ENCODE assay signal across 8 cellular contexts in the genomic region with DNA sequence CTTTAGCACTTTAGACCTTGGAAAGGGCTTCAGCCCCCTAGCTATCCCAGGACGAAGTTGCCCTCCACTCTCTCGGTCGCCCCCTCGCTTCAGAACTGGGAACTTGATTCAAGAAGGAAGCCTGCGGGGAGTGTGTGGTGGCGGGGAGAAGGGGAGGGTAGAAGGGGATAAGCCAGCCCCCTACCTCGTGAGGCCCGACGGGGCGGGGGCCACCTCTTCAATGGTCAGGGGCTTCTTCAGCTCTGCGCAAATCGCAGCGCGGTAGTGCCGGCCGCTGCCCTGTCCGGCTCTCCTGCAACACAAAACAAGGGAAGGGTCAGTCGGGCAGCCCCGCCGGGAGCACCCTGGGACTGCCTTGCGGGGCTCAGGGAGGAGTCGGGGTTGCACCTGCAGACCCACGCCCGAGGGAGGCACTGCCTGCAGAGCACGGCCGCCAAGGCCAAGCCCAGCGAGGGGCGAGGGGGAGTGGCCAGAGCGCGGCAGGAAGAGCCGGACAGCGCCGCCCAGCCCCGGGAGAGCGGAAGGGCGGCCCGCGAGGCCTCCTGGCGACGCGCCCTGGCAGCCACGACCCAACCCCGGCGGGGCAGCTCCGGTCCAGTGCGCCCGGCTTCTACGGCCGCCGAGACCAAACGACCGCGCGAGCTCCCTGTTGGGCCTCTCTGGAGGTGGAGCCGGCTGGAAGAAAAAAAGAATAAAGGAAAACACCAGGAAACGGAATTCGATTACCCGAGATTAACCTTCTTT. TPM values are rescaled to one million over a fixed set of nuclear protein-coding genes. Genes with fewer than 3 reads are reported as not detected.
A peak's percentile ranks its signal among the peaks of the same experiment; 100 is the strongest.
DNase-seq lines count a peak whose midpoint lies in the region; ATAC-seq, FAIRE-seq and TF ChIP-seq lines count a peak whose summit lies in the region.

No MANE protein-coding gene starts in this region.

- no peak for FAIRE-seq in K562 (lab: Jason Lieb, UNC)

- intact Hi-C loops in K562 (cut with micrococcal nuclease) = no loop called here
- intact Hi-C loops in prostate gland (cut with DNase I) = loop anchor here (5.0 kb wide), 1 partner anchor 55 kb away; the partner anchor contains the start of gene RASAL2

- peak overlapping the region; percentile 51 for H3K4me2 ChIP-seq in K562 (ENCODE audit: insufficient read depth, low read length)

- no peaks in the 10 kb centered on the region for H3K79me2 ChIP-seq in K562 (ENCODE audit: control insufficient read depth, insufficient read depth, low read length)

- no peak for TF ChIP-seq EP300 in K562 (IDR thresholded peaks at IDR 0.05; ENCODE audit: low read length)

- DNase-seq in AG20443 (ENCODE audit: low spot score) = peak; percentile 98
- DNase-seq in K562 (ENCODE audit: extremely low read depth in 1 of 4, low spot score in 3 of 4) = peak; percentile 57 to 67 (median 60)
- DNase-seq in hypothalamus (lab: John Stamatoyannopoulos, UW) = peak in 47 of 51 donors; percentile 23 to 85 (median 61)
- peak; percentile 48 for DNase-seq in prostate gland (ENCODE audit: low spot score)

- no peaks in the 10 kb centered on the region for H4K20me1 ChIP-seq in K562 (replicated peaks; ENCODE audit: control insufficient read depth, insufficient read depth, low read length)

- BruUV-seq in K562 (replicated peaks; lab: Mats Ljungman, UMichigan) = no TSS peak

- no peaks in the 10 kb centered on the region for H3K27me3 ChIP-seq in HUES64 (ENCODE audit: insufficient read depth, low read length)
- peaks cover 0 to 6% of the 10 kb centered on the region in 2 experiments; a peak in 1 of 5 replicates for H3K27me3 ChIP-seq in K562 (ENCODE audit: control insufficient read depth in 2 of 2, insufficient read depth in 2 of 2, low read length in 2 of 2)
- H3K27me3 ChIP-seq in prostate gland (replicated peaks; ENCODE audit: insufficient read depth) = no peaks in the 10 kb centered on the region

- H3K9me3 ChIP-seq in HUES64 (ENCODE audit: insufficient read depth, low read depth, low read length) (no peaks in the 10 kb centered on the region), K562 (replicated peaks; ENCODE audit: control insufficient read depth, insufficient read depth, low read depth, low read length) (no peaks in the 10 kb centered on the region), prostate gland (no peaks in the 10 kb centered on the region)

- H3K27ac ChIP-seq in HUES64 (ENCODE audit: low read depth, low read length) (no peak overlapping the region), K562 (ENCODE audit: extremely low read depth, low read depth, low read length) (no peak overlapping the region), prostate gland (peak overlapping the region; percentile 7 to 61)

- in situ Hi-C loops in K562 (cut with MboI) = no loop called here

- no peak for TF ChIP-seq RAD21 in K562 (CRISPR knock-in tag; conservative IDR thresholded peaks at IDR 0.05 in 1 of 2, IDR thresholded peaks at IDR 0.05 in 1 of 2)

- no peaks in the 10 kb centered on the region for H3K36me3 ChIP-seq in HUES64 (ENCODE audit: insufficient read depth, low read length)
- no peaks in the 10 kb centered on the region for H3K36me3 ChIP-seq in K562 (ENCODE audit: control insufficient read depth, insufficient read depth, low read length)
- no peaks in the 10 kb centered on the region for H3K36me3 ChIP-seq in prostate gland

- H3K9ac ChIP-seq in HUES64 (ENCODE audit: low read depth, low read length) = peak overlapping the region; percentile 55; the same call in 1 of the 2 replicates
- peak overlapping the region in 1 of 2 experiments; percentile 71; a peak in 1 of 4 replicates for H3K9ac ChIP-seq in K562 (ENCODE audit: insufficient read depth in 1 of 2, low read depth in 2 of 2, low read length in 2 of 2)

- TF ChIP-seq POLR2A in K562 (conservative IDR thresholded peaks at IDR 0.05) (no peak), prostate gland (IDR thresholded peaks at IDR 0.05) (no peak), GM18505 (IDR thresholded peaks at IDR 0.05; ENCODE audit: borderline replicate concordance, extremely low read depth, insufficient read depth, insufficient read length) (no peak)

- WGBS in HUES64 = 91% methylated on average over 58 of the region's 58 CpGs
- WGBS in K562 (ENCODE audit: insufficient coverage, low coverage, missing lambda C conversion rate) = 10% methylated on average over 38 of the region's 58 CpGs
- 8% methylated on average over 52 of the region's 58 CpGs for WGBS in prostate gland

- H3K4me1 ChIP-seq in HUES64 (ENCODE audit: insufficient read depth, low read length) = 0 out of 2 replicates have a peak, but pooled peaks cover 2% of the 10 kb centered on the region
- H3K4me1 ChIP-seq in K562 (replicated peaks in 1 of 2; ENCODE audit: control insufficient read depth in 2 of 2, insufficient read depth in 2 of 2, low read length in 2 of 2) = peaks cover 0 to 7% of the 10 kb centered on the region in 2 experiments; a peak in 2 of 5 replicates
- no peaks in the 10 kb centered on the region for H3K4me1 ChIP-seq in prostate gland (replicated peaks)

- peak overlapping the region; percentile 81 for H2AFZ ChIP-seq in K562 (ENCODE audit: low read depth, low read length)

- ATAC-seq in K562 = peak; percentile 99
- ATAC-seq in GM18511 (IDR thresholded peaks at IDR 0.05; ENCODE audit: unreplicated experiment) = no peak
- no peak for ATAC-seq in GM18505 (IDR thresholded peaks at IDR 0.05; ENCODE audit: unreplicated experiment)
- ATAC-seq in HG02642 (IDR thresholded peaks at IDR 0.05; ENCODE audit: poor library complexity, unreplicated experiment) = no peak

- CTCF ChIA-PET in K562 (lab: Yijun Ruan, JAX; ENCODE audit: low intra/inter-chr PET ratio) = no interaction called here

- peak overlapping the region; percentile 57 for H3K4me3 ChIP-seq in HUES64 (ENCODE audit: low read length)
- peak overlapping the region; percentile 40 for H3K4me3 ChIP-seq in K562
- H3K4me3 ChIP-seq in prostate gland = peak overlapping the region; percentile 41 to 54

- POLR2A ChIA-PET in K562 (lab: Yijun Ruan, JAX) = interaction anchor here (0.7 kb wide), 1 partner anchor 103 kb away, joined by 4 read pairs; no protein-coding TSS in a partner anchor

- no peaks in the 10 kb centered on the region for H3K9me1 ChIP-seq in K562 (ENCODE audit: control insufficient read depth, insufficient read depth, low read length)

- TF ChIP-seq CTCF in K562 (IDR thresholded peaks at IDR 0.05 in 2 of 3, conservative IDR thresholded peaks at IDR 0.05 in 1 of 3; ENCODE audit: insufficient read depth in 2 of 3, low read depth in 1 of 3, low read length in 3 of 3) = peak; percentile 54 to 81 (median 55); a peak in 5 of 6 replicates
- peak in 3 of 4 experiments; percentile 16 to 36 (median 33) for TF ChIP-seq CTCF in prostate gland (IDR thresholded peaks at IDR 0.05)

TF ChIP-seq in K562, 482 proteins besides CTCF, POLR2A, EP300 and RAD21 (continues in another document):
- TF ChIP-seq SAFB (IDR thresholded peaks at IDR 0.05; ENCODE audit: borderline replicate concordance, low read depth, low read length) (peak; percentile 64; the same call in 1 of the 2 replicates), CTBP1 (IDR thresholded peaks at IDR 0.05; ENCODE audit: borderline replicate concordance) (0 out of 2 replicates have a peak, but pooled peaks have one; percentile 13), POLR2G (IDR thresholded peaks at IDR 0.05; ENCODE audit: low read depth, low read length) (peak; percentile 69), ZNF512 (tag; IDR thresholded peaks at IDR 0.05) (0 out of 2 replicates have a peak, but pooled peaks have one; percentile 47), ZFX (CRISPR knock-in tag; IDR thresholded peaks at IDR 0.05) (peak; percentile 20; the same call in 1 of the 2 replicates)
- TF ChIP-seq, protein P1, sequence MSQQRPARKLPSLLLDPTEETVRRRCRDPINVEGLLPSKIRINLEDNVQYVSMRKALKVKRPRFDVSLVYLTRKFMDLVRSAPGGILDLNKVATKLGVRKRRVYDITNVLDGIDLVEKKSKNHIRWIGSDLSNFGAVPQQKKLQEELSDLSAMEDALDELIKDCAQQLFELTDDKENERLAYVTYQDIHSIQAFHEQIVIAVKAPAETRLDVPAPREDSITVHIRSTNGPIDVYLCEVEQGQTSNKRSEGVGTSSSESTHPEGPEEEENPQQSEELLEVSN (IDR thresholded peaks at IDR 0.05; ENCODE audit: borderline replicate concordance in 1 of 2, extremely low read depth in 1 of 2, insufficient read depth in 1 of 2, insufficient read length in 1 of 2, low read depth in 1 of 2, low read length in 1 of 2, poor library complexity in 1 of 2, severe bottlenecking in 1 of 2) = peak; percentile 16 to 70

RNA-seq across cellular contexts. Expression of gene RASAL2, which starts 56.2 kb away (rescaled TPM):
- polyA plus RNA-seq in HUES64 (2013, experiment 1 of 2) = 13.1 TPM
- 14.4 TPM for polyA plus RNA-seq in HUES64 (2013, experiment 2 of 2)
- 1.2 and 4.8 TPM in 2 replicates for total RNA-seq in K562 (2011; cell fraction: chromatin; rRNA removed; ENCODE audit: low replicate concordance)
- 0.67 and 1.7 TPM in 2 replicates for total RNA-seq in K562 (2011; cell fraction: nucleolus; rRNA removed)
- 1.5 and 2.7 TPM in 2 replicates for total RNA-seq in K562 (2011; cell fraction: nucleoplasm; rRNA removed)
- 0.27 and 0.69 TPM in 2 replicates for total RNA-seq in K562 (2014; rRNA removed)
- total RNA-seq in K562 (2014; rRNA removed; fragmentation: Illumina TruSeq; extraction: Trizol) = 0.80 and 0.91 TPM in 2 replicates
- 0.62 and 0.79 TPM in 2 replicates for total RNA-seq in K562 (2015; rRNA removed; fragmentation: Illumina TruSeq; extraction: Trizol)
- total RNA-seq in K562 (2021) = 1.0 and 1.3 TPM in 2 replicates
- polyA plus RNA-seq in K562 (2011; rRNA removed) = 0.16 and 0.57 TPM in 2 replicates
- polyA plus RNA-seq in K562 (2011; cell fraction: cytosol; rRNA removed) = 0.24 and 0.78 TPM in 2 replicates
- 0.48 and 1.7 TPM in 2 replicates for polyA plus RNA-seq in K562 (2011; cell fraction: nucleus; rRNA removed)
- 0.44 and 0.53 TPM in 2 replicates for polyA plus RNA-seq in K562 (2012)
- 0.58 and 0.70 TPM in 2 replicates for polyA plus RNA-seq in K562 (2014; fragmentation: Illumina TruSeq; extraction: Trizol)
- polyA plus RNA-seq in K562 (2014; fragmentation: Nextera tagmentation; extraction: Ambion mirVana) = under 1 TPM; 0.13 to 0.17 TPM
- polyA plus RNA-seq in K562 (2014; rRNA removed) = 0.46 and 0.88 TPM in 2 replicates
- 0.54 and 2.5 TPM in 2 replicates for polyA minus RNA-seq in K562 (2011; rRNA and poly(A)+ RNA removed)
- polyA minus RNA-seq in K562 (2011; cell fraction: cytosol; rRNA and poly(A)+ RNA removed) = 0.82 and 1.0 TPM in 2 replicates
- polyA minus RNA-seq in K562 (2011; cell fraction: nucleus; rRNA and poly(A)+ RNA removed) = 0.89 and 2.3 TPM in 2 replicates
- total RNA-seq in prostate gland = 10 to 100 TPM in 1 of 2 donors, 1 to 10 TPM in 1; 9.2 to 36.9 TPM

Comparison
In these comparisons a context has a peak if more than half of its experiments do, and no peak if none do; other contexts are left out.
1. DNase-seq: peak in every context shown above with its lines; median percentile 98 in AG20443; 61 in hypothalamus; 60 in K562; 48 in prostate gland.
2. H3K27ac ChIP-seq: peak in prostate gland (2 of 2); none in HUES64 (single experiment) and K562 (single experiment).
3. Peak in every context shown above with its lines, with median percentiles within 50 percentile points of each other: H3K4me3 ChIP-seq.